Comparison of ENCODE assay signal across 8 cellular contexts in genomic region chr12:122527478-122527944, GRCh38. TPM values are rescaled to one million over a fixed set of nuclear protein-coding genes. Genes with fewer than 3 reads are reported as not detected.
DNase-seq lines count a peak whose midpoint lies in the region; ATAC-seq lines count a peak whose summit lies in the region.

No MANE protein-coding gene starts in this region.

- H3K4me1 ChIP-seq in iPS-18a (ENCODE audit: control insufficient read depth, low read depth, low read length): peaks cover 17% of the 10 kb centered on the region

- peak overlapping the region; percentile 90 for H3K27ac ChIP-seq in iPS-18a (ENCODE audit: low read length)

- no peaks in the 10 kb centered on the region for H3K9me3 ChIP-seq in iPS-18a (ENCODE audit: control insufficient read depth, low read depth, low read length)

- H3K27ac Mint-ChIP-seq in activated T-helper 2 cell treated with anti-CD3 and anti-CD28 coated beads, Interferon-gamma antibody, Interleukin-2, Interleukin-4, amounts not matched to agents 10 μg/mL and 5 μg/mL and 100 μg/mL, durations not matched to agents 14 hours and 24 hours and 36 hours: no peak overlapping the region
- H3K27ac Mint-ChIP-seq in immature natural killer cell: no peak overlapping the region

- DNase-seq in DMS53 (lab: John Stamatoyannopoulos, UW): peak; percentile 62
- DNase-seq in DMS53 treated with DMSO at 0.1 percent for 48 hours (lab: John Stamatoyannopoulos, UW; ENCODE audit: unreplicated experiment): no peak
- peak; percentile 75 for DNase-seq in NAMALWA (ENCODE audit: low spot score)
- DNase-seq in activated T-helper 2 cell treated with anti-CD3 and anti-CD28 coated beads, Interferon-gamma antibody, Interleukin-2, Interleukin-4, amounts not matched to agents 10 μg/mL and 5 μg/mL and 100 μg/mL, durations not matched to agents 14 hours and 24 hours and 36 hours (ENCODE audit: low spot score): peak; percentile 31
- peak; percentile 13 to 27 for DNase-seq in stimulated activated CD4-positive, alpha-beta T cell treated with anti-CD3 and anti-CD28 coated beads, Interleukin-2, amount 100 ng/mL, for 48 hours
- no peak for DNase-seq in immature natural killer cell

- no peaks in the 10 kb centered on the region for H3K9me3 Mint-ChIP-seq in activated T-helper 2 cell treated with anti-CD3 and anti-CD28 coated beads, Interferon-gamma antibody, Interleukin-2, Interleukin-4, amounts not matched to agents 10 μg/mL and 5 μg/mL and 100 μg/mL, durations not matched to agents 14 hours and 24 hours and 36 hours
- H3K9me3 Mint-ChIP-seq in immature natural killer cell: no peaks in the 10 kb centered on the region

- H3K4me3 ChIP-seq in iPS-18a (ENCODE audit: low read length): peak overlapping the region; percentile 100

- peaks cover 31% of the 10 kb centered on the region for H3K4me1 Mint-ChIP-seq in activated T-helper 2 cell treated with anti-CD3 and anti-CD28 coated beads, Interferon-gamma antibody, Interleukin-2, Interleukin-4, amounts not matched to agents 10 μg/mL and 5 μg/mL and 100 μg/mL, durations not matched to agents 14 hours and 24 hours and 36 hours (ENCODE audit: low read depth)
- H3K4me1 Mint-ChIP-seq in immature natural killer cell: peaks cover 0 to 29% of the 10 kb centered on the region in 2 donors

- H3K9ac ChIP-seq in iPS-18a (ENCODE audit: low read length): peak overlapping the region; percentile 100

- intact Hi-C loops in activated T-helper 2 cell treated with anti-CD3 and anti-CD28 coated beads, Interferon-gamma antibody, Interleukin-2, Interleukin-4, amounts not matched to agents 10 μg/mL and 5 μg/mL and 100 μg/mL, durations not matched to agents 14 hours and 24 hours and 36 hours (cut with micrococcal nuclease): loop anchor here (1.0 to 10.0 kb wide), 6 partner anchors 26 to 448 kb away; partner anchors contain the start of genes DENR, DIABLO, OGFOD2 and VPS33A

- peaks cover 52% of the 10 kb centered on the region for H3K36me3 Mint-ChIP-seq in activated T-helper 2 cell treated with anti-CD3 and anti-CD28 coated beads, Interferon-gamma antibody, Interleukin-2, Interleukin-4, amounts not matched to agents 10 μg/mL and 5 μg/mL and 100 μg/mL, durations not matched to agents 14 hours and 24 hours and 36 hours (ENCODE audit: low read depth)
- no peaks in the 10 kb centered on the region for H3K36me3 Mint-ChIP-seq in immature natural killer cell

- H3K27me3 ChIP-seq in iPS-18a (ENCODE audit: control insufficient read depth, insufficient read depth, low read length): no peaks in the 10 kb centered on the region

- no peak for ATAC-seq in GM19455 (IDR thresholded peaks at IDR 0.05; ENCODE audit: unreplicated experiment)

- H3K27me3 Mint-ChIP-seq in activated T-helper 2 cell treated with anti-CD3 and anti-CD28 coated beads, Interferon-gamma antibody, Interleukin-2, Interleukin-4, amounts not matched to agents 10 μg/mL and 5 μg/mL and 100 μg/mL, durations not matched to agents 14 hours and 24 hours and 36 hours (ENCODE audit: low read depth): no peaks in the 10 kb centered on the region
- H3K27me3 Mint-ChIP-seq in immature natural killer cell (ENCODE audit: low read depth in 3 of 3): peaks cover 0 to 5% (median 3%) of the 10 kb centered on the region in 3 donors

- H3K36me3 ChIP-seq in iPS-18a (ENCODE audit: control insufficient read depth, low read depth, low read length): peaks cover 44% of the 10 kb centered on the region

- no peak overlapping the region for H3K4me3 Mint-ChIP-seq in activated T-helper 2 cell treated with anti-CD3 and anti-CD28 coated beads, Interferon-gamma antibody, Interleukin-2, Interleukin-4, amounts not matched to agents 10 μg/mL and 5 μg/mL and 100 μg/mL, durations not matched to agents 14 hours and 24 hours and 36 hours (ENCODE audit: low read depth)
- H3K4me3 Mint-ChIP-seq in immature natural killer cell: no peak overlapping the region

RNA-seq across cellular contexts. Expression of gene KNTC1, which starts 0.5 kb away (rescaled TPM):
- 121 and 122 TPM in 2 replicates for total RNA-seq in activated T-helper 2 cell treated with anti-CD3 and anti-CD28 coated beads, Interferon-gamma antibody, Interleukin-2, Interleukin-4, amounts not matched to agents 10 μg/mL and 5 μg/mL and 100 μg/mL, durations not matched to agents 14 hours and 24 hours and 36 hours
- polyA plus RNA-seq in immature natural killer cell: 1 to 10 TPM; 1.1 to 3.3 (median 1.4) TPM

RNA-seq across cellular contexts. Expression of gene RSRC2, which starts 0.8 kb away (rescaled TPM):
- 105 and 107 TPM in 2 replicates for total RNA-seq in activated T-helper 2 cell treated with anti-CD3 and anti-CD28 coated beads, Interferon-gamma antibody, Interleukin-2, Interleukin-4, amounts not matched to agents 10 μg/mL and 5 μg/mL and 100 μg/mL, durations not matched to agents 14 hours and 24 hours and 36 hours
- polyA plus RNA-seq in immature natural killer cell: 10 to 100 TPM; 13.0 to 50.7 (median 14.1) TPM

RNA-seq across cellular contexts. Expression of gene ZCCHC8, which starts 26.8 kb away (rescaled TPM):
- 38.6 and 39.7 TPM in 2 replicates for total RNA-seq in activated T-helper 2 cell treated with anti-CD3 and anti-CD28 coated beads, Interferon-gamma antibody, Interleukin-2, Interleukin-4, amounts not matched to agents 10 μg/mL and 5 μg/mL and 100 μg/mL, durations not matched to agents 14 hours and 24 hours and 36 hours
- polyA plus RNA-seq in immature natural killer cell: 10 to 100 TPM in 1 of 3 donors, 1 to 10 TPM in 2; 2.4 to 13.2 (median 5.6) TPM

Comparison
In these comparisons a context has a peak if more than half of its experiments do, and no peak if none do; other contexts are left out.
1. DNase-seq: peak in DMS53 (single experiment), NAMALWA (single experiment), activated T-helper 2 cell treated with anti-CD3 and anti-CD28 coated beads, Interferon-gamma antibody, Interleukin-2, Interleukin-4, amounts not matched to agents 10 μg/mL and 5 μg/mL and 100 μg/mL, durations not matched to agents 14 hours and 24 hours and 36 hours (single experiment) and stimulated activated CD4-positive, alpha-beta T cell treated with anti-CD3 and anti-CD28 coated beads, Interleukin-2, amount 100 ng/mL, for 48 hours (2 of 2); none in DMS53 treated with DMSO at 0.1 percent for 48 hours (single experiment) and immature natural killer cell (0 of 3).